ENCODE assay signal across 1 cellular context in the genomic region with DNA sequence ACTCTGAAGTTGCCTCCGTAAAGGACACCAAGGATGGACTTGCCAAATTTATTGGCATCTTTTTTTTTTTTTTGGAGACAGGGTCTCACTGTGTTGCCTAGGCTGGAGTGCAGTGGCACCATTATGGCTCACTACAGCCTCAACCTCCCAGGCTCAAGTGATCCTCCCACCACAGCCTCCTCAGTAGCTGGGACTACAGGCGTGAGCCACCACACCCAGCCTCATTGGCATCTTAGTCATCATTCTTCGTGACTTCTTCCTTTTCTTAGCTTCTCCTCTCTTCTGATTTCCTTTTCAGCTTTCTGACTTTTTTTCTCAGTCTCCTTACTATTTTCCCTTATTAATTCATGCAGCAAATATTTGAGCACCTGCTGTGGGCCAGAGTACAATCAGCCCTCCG.
TF ChIP-seq lines count a peak whose summit lies in the region.

No MANE protein-coding gene starts in this region.

TF ChIP-seq in GM23338, 12 proteins besides CTCF, POLR2A, EP300 and RAD21 (continued from another document):
- TF ChIP-seq, protein P1, sequence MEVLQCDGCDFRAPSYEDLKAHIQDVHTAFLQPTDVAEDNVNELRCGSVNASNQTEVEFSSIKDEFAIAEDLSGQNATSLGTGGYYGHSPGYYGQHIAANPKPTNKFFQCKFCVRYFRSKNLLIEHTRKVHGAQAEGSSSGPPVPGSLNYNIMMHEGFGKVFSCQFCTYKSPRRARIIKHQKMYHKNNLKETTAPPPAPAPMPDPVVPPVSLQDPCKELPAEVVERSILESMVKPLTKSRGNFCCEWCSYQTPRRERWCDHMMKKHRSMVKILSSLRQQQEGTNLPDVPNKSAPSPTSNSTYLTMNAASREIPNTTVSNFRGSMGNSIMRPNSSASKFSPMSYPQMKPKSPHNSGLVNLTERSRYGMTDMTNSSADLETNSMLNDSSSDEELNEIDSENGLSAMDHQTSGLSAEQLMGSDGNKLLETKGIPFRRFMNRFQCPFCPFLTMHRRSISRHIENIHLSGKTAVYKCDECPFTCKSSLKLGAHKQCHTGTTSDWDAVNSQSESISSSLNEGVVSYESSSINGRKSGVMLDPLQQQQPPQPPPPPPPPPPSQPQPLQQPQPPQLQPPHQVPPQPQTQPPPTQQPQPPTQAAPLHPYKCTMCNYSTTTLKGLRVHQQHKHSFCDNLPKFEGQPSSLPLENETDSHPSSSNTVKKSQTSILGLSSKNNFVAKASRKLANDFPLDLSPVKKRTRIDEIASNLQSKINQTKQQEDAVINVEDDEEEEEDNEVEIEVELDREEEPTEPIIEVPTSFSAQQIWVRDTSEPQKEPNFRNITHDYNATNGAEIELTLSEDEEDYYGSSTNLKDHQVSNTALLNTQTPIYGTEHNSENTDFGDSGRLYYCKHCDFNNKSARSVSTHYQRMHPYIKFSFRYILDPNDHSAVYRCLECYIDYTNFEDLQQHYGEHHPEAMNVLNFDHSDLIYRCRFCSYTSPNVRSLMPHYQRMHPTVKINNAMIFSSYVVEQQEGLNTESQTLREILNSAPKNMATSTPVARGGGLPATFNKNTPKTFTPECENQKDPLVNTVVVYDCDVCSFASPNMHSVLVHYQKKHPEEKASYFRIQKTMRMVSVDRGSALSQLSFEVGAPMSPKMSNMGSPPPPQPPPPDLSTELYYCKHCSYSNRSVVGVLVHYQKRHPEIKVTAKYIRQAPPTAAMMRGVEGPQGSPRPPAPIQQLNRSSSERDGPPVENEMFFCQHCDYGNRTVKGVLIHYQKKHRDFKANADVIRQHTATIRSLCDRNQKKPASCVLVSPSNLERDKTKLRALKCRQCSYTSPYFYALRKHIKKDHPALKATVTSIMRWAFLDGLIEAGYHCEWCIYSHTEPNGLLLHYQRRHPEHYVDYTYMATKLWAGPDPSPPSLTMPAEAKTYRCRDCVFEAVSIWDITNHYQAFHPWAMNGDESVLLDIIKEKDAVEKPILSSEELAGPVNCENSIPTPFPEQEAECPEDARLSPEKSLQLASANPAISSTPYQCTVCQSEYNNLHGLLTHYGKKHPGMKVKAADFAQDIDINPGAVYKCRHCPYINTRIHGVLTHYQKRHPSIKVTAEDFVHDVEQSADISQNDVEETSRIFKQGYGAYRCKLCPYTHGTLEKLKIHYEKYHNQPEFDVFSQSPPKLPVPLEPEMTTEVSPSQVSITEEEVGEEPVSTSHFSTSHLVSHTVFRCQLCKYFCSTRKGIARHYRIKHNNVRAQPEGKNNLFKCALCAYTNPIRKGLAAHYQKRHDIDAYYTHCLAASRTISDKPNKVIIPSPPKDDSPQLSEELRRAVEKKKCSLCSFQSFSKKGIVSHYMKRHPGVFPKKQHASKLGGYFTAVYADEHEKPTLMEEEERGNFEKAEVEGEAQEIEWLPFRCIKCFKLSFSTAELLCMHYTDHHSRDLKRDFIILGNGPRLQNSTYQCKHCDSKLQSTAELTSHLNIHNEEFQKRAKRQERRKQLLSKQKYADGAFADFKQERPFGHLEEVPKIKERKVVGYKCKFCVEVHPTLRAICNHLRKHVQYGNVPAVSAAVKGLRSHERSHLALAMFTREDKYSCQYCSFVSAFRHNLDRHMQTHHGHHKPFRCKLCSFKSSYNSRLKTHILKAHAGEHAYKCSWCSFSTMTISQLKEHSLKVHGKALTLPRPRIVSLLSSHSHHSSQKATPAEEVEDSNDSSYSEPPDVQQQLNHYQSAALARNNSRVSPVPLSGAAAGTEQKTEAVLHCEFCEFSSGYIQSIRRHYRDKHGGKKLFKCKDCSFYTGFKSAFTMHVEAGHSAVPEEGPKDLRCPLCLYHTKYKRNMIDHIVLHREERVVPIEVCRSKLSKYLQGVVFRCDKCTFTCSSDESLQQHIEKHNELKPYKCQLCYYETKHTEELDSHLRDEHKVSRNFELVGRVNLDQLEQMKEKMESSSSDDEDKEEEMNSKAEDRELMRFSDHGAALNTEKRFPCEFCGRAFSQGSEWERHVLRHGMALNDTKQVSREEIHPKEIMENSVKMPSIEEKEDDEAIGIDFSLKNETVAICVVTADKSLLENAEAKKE (CRISPR knock-in tag; IDR thresholded peaks at IDR 0.05) = no peak
- TF ChIP-seq ZNF331 (CRISPR knock-in tag; IDR thresholded peaks at IDR 0.05; ENCODE audit: low read depth) (no peak), EZH2 (IDR thresholded peaks at IDR 0.05; ENCODE audit: low read depth, unreplicated experiment) (no peak), STAT1 (IDR thresholded peaks at IDR 0.05; ENCODE audit: unreplicated experiment) (no peak), JUNB (IDR thresholded peaks at IDR 0.05; ENCODE audit: unreplicated experiment) (no peak), CREB1 (CRISPR knock-in tag; IDR thresholded peaks at IDR 0.05; ENCODE audit: low read depth) (no peak), POLR2AphosphoS5 (IDR thresholded peaks at IDR 0.05; ENCODE audit: low read depth) (no peak), ZNF114 (CRISPR knock-in tag; IDR thresholded peaks at IDR 0.05) (no peak)
- TF ChIP-seq, protein P2, sequence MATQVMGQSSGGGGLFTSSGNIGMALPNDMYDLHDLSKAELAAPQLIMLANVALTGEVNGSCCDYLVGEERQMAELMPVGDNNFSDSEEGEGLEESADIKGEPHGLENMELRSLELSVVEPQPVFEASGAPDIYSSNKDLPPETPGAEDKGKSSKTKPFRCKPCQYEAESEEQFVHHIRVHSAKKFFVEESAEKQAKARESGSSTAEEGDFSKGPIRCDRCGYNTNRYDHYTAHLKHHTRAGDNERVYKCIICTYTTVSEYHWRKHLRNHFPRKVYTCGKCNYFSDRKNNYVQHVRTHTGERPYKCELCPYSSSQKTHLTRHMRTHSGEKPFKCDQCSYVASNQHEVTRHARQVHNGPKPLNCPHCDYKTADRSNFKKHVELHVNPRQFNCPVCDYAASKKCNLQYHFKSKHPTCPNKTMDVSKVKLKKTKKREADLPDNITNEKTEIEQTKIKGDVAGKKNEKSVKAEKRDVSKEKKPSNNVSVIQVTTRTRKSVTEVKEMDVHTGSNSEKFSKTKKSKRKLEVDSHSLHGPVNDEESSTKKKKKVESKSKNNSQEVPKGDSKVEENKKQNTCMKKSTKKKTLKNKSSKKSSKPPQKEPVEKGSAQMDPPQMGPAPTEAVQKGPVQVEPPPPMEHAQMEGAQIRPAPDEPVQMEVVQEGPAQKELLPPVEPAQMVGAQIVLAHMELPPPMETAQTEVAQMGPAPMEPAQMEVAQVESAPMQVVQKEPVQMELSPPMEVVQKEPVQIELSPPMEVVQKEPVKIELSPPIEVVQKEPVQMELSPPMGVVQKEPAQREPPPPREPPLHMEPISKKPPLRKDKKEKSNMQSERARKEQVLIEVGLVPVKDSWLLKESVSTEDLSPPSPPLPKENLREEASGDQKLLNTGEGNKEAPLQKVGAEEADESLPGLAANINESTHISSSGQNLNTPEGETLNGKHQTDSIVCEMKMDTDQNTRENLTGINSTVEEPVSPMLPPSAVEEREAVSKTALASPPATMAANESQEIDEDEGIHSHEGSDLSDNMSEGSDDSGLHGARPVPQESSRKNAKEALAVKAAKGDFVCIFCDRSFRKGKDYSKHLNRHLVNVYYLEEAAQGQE (IDR thresholded peaks at IDR 0.05; ENCODE audit: unreplicated experiment) = no peak
- TF ChIP-seq, protein P3, sequence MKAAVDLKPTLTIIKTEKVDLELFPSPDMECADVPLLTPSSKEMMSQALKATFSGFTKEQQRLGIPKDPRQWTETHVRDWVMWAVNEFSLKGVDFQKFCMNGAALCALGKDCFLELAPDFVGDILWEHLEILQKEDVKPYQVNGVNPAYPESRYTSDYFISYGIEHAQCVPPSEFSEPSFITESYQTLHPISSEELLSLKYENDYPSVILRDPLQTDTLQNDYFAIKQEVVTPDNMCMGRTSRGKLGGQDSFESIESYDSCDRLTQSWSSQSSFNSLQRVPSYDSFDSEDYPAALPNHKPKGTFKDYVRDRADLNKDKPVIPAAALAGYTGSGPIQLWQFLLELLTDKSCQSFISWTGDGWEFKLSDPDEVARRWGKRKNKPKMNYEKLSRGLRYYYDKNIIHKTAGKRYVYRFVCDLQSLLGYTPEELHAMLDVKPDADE (IDR thresholded peaks at IDR 0.05) = no peak
